ENCODE assay signal across 8 cellular contexts in genomic region chr7:55963584-55964168, GRCh38. TPM values are rescaled to one million over a fixed set of nuclear protein-coding genes. Genes with fewer than 3 reads are reported as not detected.
DNase-seq lines count a peak whose midpoint lies in the region; ATAC-seq and TF ChIP-seq lines count a peak whose summit lies in the region.

No MANE protein-coding gene starts in this region.

- in situ Hi-C loops in GM23248 (cut with MboI) = loop anchor here (25.0 kb wide), 1 partner anchor 326 kb away; no protein-coding TSS in a partner anchor

- H3F3A ChIP-seq in GM23248 (ENCODE audit: insufficient read depth) = 0 out of 2 replicates have a peak, but pooled peaks cover 9% of the 10 kb centered on the region

- H4K20me1 ChIP-seq in GM23248 (ENCODE audit: insufficient read depth) = no peaks in the 10 kb centered on the region

- H3K9ac ChIP-seq in GM23248 = peak overlapping the region; percentile 65

- H3K9me3 ChIP-seq in GM23248 (ENCODE audit: low read depth) = no peaks in the 10 kb centered on the region
- no peaks in the 10 kb centered on the region for H3K9me3 ChIP-seq in WERI-Rb-1 (ENCODE audit: severe bottlenecking)

- no peaks in the 10 kb centered on the region for H3K9me2 ChIP-seq in GM23248 (ENCODE audit: insufficient read depth)

- H3K36me3 ChIP-seq in GM23248 (ENCODE audit: low read depth) = no peaks in the 10 kb centered on the region
- H3K36me3 ChIP-seq in WERI-Rb-1 = peaks cover 3% of the 10 kb centered on the region

- peak overlapping the region; percentile 72 for H3K4me3 ChIP-seq in GM23248
- no peak overlapping the region for H3K4me3 ChIP-seq in WERI-Rb-1 (ENCODE audit: low read depth, low read length)
- peak overlapping the region; percentile 52 for H3K4me3 ChIP-seq in fibroblast of villous mesenchyme (ENCODE audit: low read depth, low read length)
- peak overlapping the region; percentile 50 for H3K4me3 ChIP-seq in skeletal muscle cell (ENCODE audit: low read depth, low read length)

- H3K27ac ChIP-seq in GM23248 (peak overlapping the region; percentile 38), WERI-Rb-1 (peak overlapping the region; percentile 50; the same call in 1 of the 2 replicates)

- peak overlapping the region; percentile 73 for H2AFZ ChIP-seq in GM23248

- TF ChIP-seq CTCF in WERI-Rb-1 (IDR thresholded peaks at IDR 0.05; ENCODE audit: low read depth, low read length) = no peak
- TF ChIP-seq CTCF in fibroblast of villous mesenchyme (IDR thresholded peaks at IDR 0.05; ENCODE audit: insufficient read depth, low read depth, low read length) = no peak

- 57 to 64% methylated on average over 15 of the region's 15 CpGs for WGBS in GM23248 (ENCODE audit: low coverage in 1 of 2, low lambda C conversion rate in 2 of 2, missing lambda C conversion rate in 2 of 2), 2 experiments

- H3K79me2 ChIP-seq in GM23248 (ENCODE audit: insufficient read depth) = peaks cover 21% of the 10 kb centered on the region

- peaks cover 18% of the 10 kb centered on the region; the same call in 1 of the 2 replicates for H3K4me1 ChIP-seq in GM23248 (ENCODE audit: insufficient read depth)

- ATAC-seq in HG02642 (IDR thresholded peaks at IDR 0.05; ENCODE audit: poor library complexity, unreplicated experiment) = no peak

- peak overlapping the region; percentile 69 for H3K4me2 ChIP-seq in GM23248 (ENCODE audit: unreplicated experiment)

- DNase-seq in GM23248 (no peak), WERI-Rb-1 (no peak), fibroblast of villous mesenchyme (ENCODE audit: low read depth) (no peak), skeletal muscle cell (ENCODE audit: low read depth) (no peak), NCI-H526 treated with DMSO at 0.1 percent for 48 hours (lab: John Stamatoyannopoulos, UW) (no peak), NCI-H1930 (lab: John Stamatoyannopoulos, UW) (no peak), NCI-H2227 treated with DMSO at 0.1 percent for 48 hours (lab: John Stamatoyannopoulos, UW) (no peak)

- no peaks in the 10 kb centered on the region for H3K27me3 ChIP-seq in GM23248 (replicated peaks; ENCODE audit: insufficient read depth)
- H3K27me3 ChIP-seq in WERI-Rb-1 (ENCODE audit: insufficient read depth, low read depth, severe bottlenecking) = no peaks in the 10 kb centered on the region

RNA-seq across cellular contexts. Expression of gene NIPSNAP2, which starts 0.7 kb away (rescaled TPM):
- total RNA-seq in GM23248 (2014; rRNA removed; shearing (Covaris generic)) = 34.2 and 39.7 TPM in 2 replicates
- polyA plus RNA-seq in GM23248 (2016; fragmentation: Nextera tagmentation; extraction: Ambion mirVana) = 44.9 and 49.5 TPM in 2 replicates
- 39.7 and 53.1 TPM in 2 replicates for total RNA-seq in fibroblast of villous mesenchyme

RNA-seq across cellular contexts. Expression of gene MRPS17, which starts 12.0 kb away (rescaled TPM):
- total RNA-seq in GM23248 (2014; rRNA removed; shearing (Covaris generic)) = 10.3 and 10.4 TPM in 2 replicates
- polyA plus RNA-seq in GM23248 (2016; fragmentation: Nextera tagmentation; extraction: Ambion mirVana) = 22.2 and 22.3 TPM in 2 replicates
- 12.9 and 16.0 TPM in 2 replicates for total RNA-seq in fibroblast of villous mesenchyme
